ENCODE assay signal across 20 cellular contexts in the genomic region with DNA sequence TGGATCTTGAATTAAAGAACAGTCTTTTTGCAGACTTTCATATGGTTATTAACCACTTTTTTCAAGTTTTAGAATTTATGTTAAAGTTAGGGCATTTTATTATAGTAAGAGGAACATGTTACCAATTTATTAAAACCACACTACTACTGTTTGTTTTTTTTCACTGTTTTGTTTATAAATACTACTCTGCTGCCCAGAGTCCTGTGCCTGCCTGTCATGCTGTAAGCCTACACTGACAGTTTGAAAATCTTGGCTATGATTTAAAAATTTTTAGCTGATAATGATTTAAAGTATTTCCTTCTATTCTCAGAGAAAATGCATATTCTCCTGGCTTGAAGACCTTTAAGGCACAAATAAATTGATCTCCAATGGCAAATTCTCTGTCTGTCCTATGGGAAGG.
DNase-seq lines count a peak whose midpoint lies in the region; ATAC-seq, FAIRE-seq and TF ChIP-seq lines count a peak whose summit lies in the region.
"Had no signal": no experiment of that assay in that cellular context is flagged by ENCODE, and none has a peak within 500 bp of the region (broad histone marks: within the 10 kb centered on the region; RNA-seq: fewer than 3 reads in every experiment).

No MANE protein-coding gene starts in this region.

- intact Hi-C loops in HepG2 (cut with micrococcal nuclease; ENCODE audit: unreplicated experiment), result no loop called here
- intact Hi-C loops in right lobe of liver (cut with DNase I), result no loop called here
- intact Hi-C loops in left colon (cut with DNase I, micrococcal nuclease), result no loop called here
- intact Hi-C loops in ovary (cut with DNase I), result no loop called here
- intact Hi-C loops in activated CD4-positive, alpha-beta T cell treated with anti-CD3 and anti-CD28 coated beads for 36 hours (cut with DNase I, micrococcal nuclease), result no loop called here

- H3K4me3 ChIP-seq in liver (ENCODE audit: low read depth in 1 of 3, low read length in 3 of 3) (no peak overlapping the region), HepG2 (replicated peaks in 1 of 3; ENCODE audit: insufficient read depth in 1 of 3, low read depth in 2 of 3, low read length in 3 of 3) (no peak overlapping the region), right lobe of liver (no peak overlapping the region), ovary (no peak overlapping the region)
- H3K4me3 ChIP-seq: GM23338 had no signal

- no peak for TF ChIP-seq EP300 in HepG2 (IDR thresholded peaks at IDR 0.05; ENCODE audit: low read depth in 2 of 2, low read length in 2 of 2)
- TF ChIP-seq EP300 in HepG2 (CRISPR knock-in tag; IDR thresholded peaks at IDR 0.05; ENCODE audit: borderline replicate concordance), result no peak
- no peak for TF ChIP-seq EP300 in ovary (IDR thresholded peaks at IDR 0.05)

- in situ Hi-C loops in HepG2 (cut with HindIII; ENCODE audit: extremely low pct_ligation_motif_present, low pct_unique_long_range_greater_than_20kb), result no loop called here

- no peaks in the 10 kb centered on the region for H3K9me3 ChIP-seq in liver (ENCODE audit: control insufficient read depth in 4 of 4, low read length in 3 of 4)
- no peaks in the 10 kb centered on the region for H3K9me3 ChIP-seq in HepG2 (ENCODE audit: low read length)
- H3K9me3 ChIP-seq in right lobe of liver, result no peaks in the 10 kb centered on the region
- H3K9me3 ChIP-seq in ovary, result no peaks in the 10 kb centered on the region

- no peaks in the 10 kb centered on the region for H3K9me3 Mint-ChIP-seq in activated CD4-positive, alpha-beta T cell treated with anti-CD3 and anti-CD28 coated beads for 36 hours (ENCODE audit: low read depth)
- H3K9me3 Mint-ChIP-seq: GM23338, H9 had no signal

- no peak overlapping the region for H2AFZ ChIP-seq in HepG2 (ENCODE audit: low read length)
- H2AFZ ChIP-seq: GM23338 had no signal

- H3K4me1 Mint-ChIP-seq in activated CD4-positive, alpha-beta T cell treated with anti-CD3 and anti-CD28 coated beads for 36 hours, result no peaks in the 10 kb centered on the region
- H3K4me1 Mint-ChIP-seq: CD4-positive, alpha-beta memory T cell had no signal

- BruUV-seq in HepG2 (replicated peaks; lab: Mats Ljungman, UMichigan), result no TSS peak

- no peak for TF ChIP-seq RAD21 in liver (IDR thresholded peaks at IDR 0.05)
- no peak for TF ChIP-seq RAD21 in HepG2 (CRISPR knock-in tag; IDR thresholded peaks at IDR 0.05)

- H3K4me1 ChIP-seq in liver (ENCODE audit: control insufficient read depth in 4 of 4, insufficient read depth in 4 of 4, low read length in 3 of 4) (peaks cover 2 to 4% (median 3%) of the 10 kb centered on the region in 4 donors), HepG2 (ENCODE audit: insufficient read depth, low read length) (no peaks in the 10 kb centered on the region), right lobe of liver (peaks cover 0 to 48% (median 11%) of the 10 kb centered on the region in 4 donors), ovary (ENCODE audit: insufficient read depth) (no peaks in the 10 kb centered on the region)

- H3K4me3 Mint-ChIP-seq in activated CD4-positive, alpha-beta T cell treated with anti-CD3 and anti-CD28 coated beads for 36 hours, result no peak overlapping the region
- H3K4me3 Mint-ChIP-seq: CD4-positive, alpha-beta memory T cell; GM23338; H9 had no signal

- TF ChIP-seq POLR2A in HepG2 (IDR thresholded peaks at IDR 0.05; ENCODE audit: insufficient read depth in 1 of 2, low read depth in 2 of 2, low read length in 2 of 2), result no peak
- no peak for TF ChIP-seq POLR2A in right lobe of liver (IDR thresholded peaks at IDR 0.05)
- TF ChIP-seq POLR2A in ovary (IDR thresholded peaks at IDR 0.05), result no peak

- ATAC-seq in HepG2 (no peak), right lobe of liver (peak; percentile 28 to 53 (median 48)), left colon (no peak)
- ATAC-seq in activated CD4-positive, alpha-beta T cell treated with anti-CD3 and anti-CD28 coated beads for 36 hours, result no peak
- ATAC-seq: GM23338, HCT116 had no signal

- H3K27ac Mint-ChIP-seq in activated CD4-positive, alpha-beta T cell treated with anti-CD3 and anti-CD28 coated beads for 36 hours, result no peak overlapping the region
- H3K27ac Mint-ChIP-seq: CD4-positive, alpha-beta memory T cell; GM23338; H9 had no signal

- POLR2A ChIA-PET in HepG2 (lab: Yijun Ruan, JAX), result no interaction called here
- POLR2A ChIA-PET in activated CD4-positive, alpha-beta T cell treated with anti-CD3 and anti-CD28 coated beads for 36 hours (lab: Charles Lee), result no interaction called here

- H3K27ac ChIP-seq in liver (ENCODE audit: low read depth in 1 of 2, low read length in 2 of 2), result peak overlapping the region; percentile 7 to 47
- H3K27ac ChIP-seq in HepG2 (ENCODE audit: extremely low read length, insufficient read depth, low read length), result no peak overlapping the region
- peak overlapping the region; percentile 33 to 80 (median 69) for H3K27ac ChIP-seq in right lobe of liver
- H3K27ac ChIP-seq in ovary, result no peak overlapping the region

- H3K27me3 ChIP-seq in liver (ENCODE audit: control insufficient read depth in 4 of 4, insufficient read depth in 4 of 4, low read length in 3 of 4) (no peaks in the 10 kb centered on the region), HepG2 (ENCODE audit: control insufficient read depth in 1 of 2, insufficient read depth in 2 of 2, low read length in 2 of 2) (no peaks in the 10 kb centered on the region), right lobe of liver (no peaks in the 10 kb centered on the region), ovary (no peaks in the 10 kb centered on the region)

- TF ChIP-seq CTCF in liver (IDR thresholded peaks at IDR 0.05; ENCODE audit: low read depth, low read length, missing input control), result no peak
- no peak for TF ChIP-seq CTCF in HepG2 (CRISPR knock-in tag; IDR thresholded peaks at IDR 0.05)
- no peak for TF ChIP-seq CTCF in right lobe of liver (IDR thresholded peaks at IDR 0.05)
- no peak for TF ChIP-seq CTCF in ovary (IDR thresholded peaks at IDR 0.05)

- DNase-seq in HepG2 (ENCODE audit: low spot score) (no peak), fibroblast of gingiva (ENCODE audit: low read depth) (peak; percentile 42), right lobe of liver (no peak), left colon (no peak), ovary (no peak)
- no peak for DNase-seq in activated CD4-positive, alpha-beta T cell treated with anti-CD3 and anti-CD28 coated beads for 36 hours
- DNase-seq: 8988T; C1 segment of cervical spinal cord; Calu3; CD4-positive, alpha-beta memory T cell; COR-L47; DMS53; DMS79 treated with DMSO at 0.1 percent for 48 hours; GF-D8; H9 had no signal

- no peaks in the 10 kb centered on the region for H3K36me3 Mint-ChIP-seq in activated CD4-positive, alpha-beta T cell treated with anti-CD3 and anti-CD28 coated beads for 36 hours (ENCODE audit: low read depth)

- no peaks in the 10 kb centered on the region for H3K79me2 ChIP-seq in HepG2 (ENCODE audit: insufficient read depth, low read length)

- no peaks in the 10 kb centered on the region for H4K20me1 ChIP-seq in HepG2 (ENCODE audit: insufficient read depth, low read length)

- H3K9ac ChIP-seq in liver (ENCODE audit: low read depth in 1 of 2, low read length in 2 of 2) (peak overlapping the region in 1 of 2 donors; percentile 25), HepG2 (ENCODE audit: insufficient read depth, low read depth, low read length) (no peak overlapping the region)

- no peaks in the 10 kb centered on the region for H3K27me3 Mint-ChIP-seq in activated CD4-positive, alpha-beta T cell treated with anti-CD3 and anti-CD28 coated beads for 36 hours
- H3K27me3 Mint-ChIP-seq: CD4-positive, alpha-beta memory T cell had no signal

- no peak for FAIRE-seq in HepG2 (lab: Jason Lieb, UNC)
- FAIRE-seq: GM12891, GM18507 had no signal

- H3K4me2 ChIP-seq in HepG2 (ENCODE audit: low read depth, low read length), result no peak overlapping the region
- H3K4me2 ChIP-seq: GM23338 had no signal

- H3K36me3 ChIP-seq in liver (ENCODE audit: control insufficient read depth in 4 of 4, insufficient read depth in 3 of 4, low read depth in 1 of 4, low read length in 3 of 4) (no peaks in the 10 kb centered on the region), HepG2 (replicated peaks in 1 of 2; ENCODE audit: control insufficient read depth in 1 of 2, insufficient read depth in 2 of 2, low read length in 2 of 2) (no peaks in the 10 kb centered on the region), right lobe of liver (no peaks in the 10 kb centered on the region), ovary (no peaks in the 10 kb centered on the region)

- CTCF ChIA-PET in HepG2 (lab: Yijun Ruan, JAX; ENCODE audit: low intra/inter-chr PET ratio, low total read pairs), result no interaction called here
- CTCF ChIA-PET in activated CD4-positive, alpha-beta T cell treated with anti-CD3 and anti-CD28 coated beads for 36 hours (lab: Charles Lee), result interaction anchor here (1.7 kb wide), 1 partner anchor 16 kb away, joined by 6 read pairs; no protein-coding TSS in a partner anchor

TF ChIP-seq in liver, 16 proteins besides CTCF, POLR2A, EP300 and RAD21:
- TF ChIP-seq HNF4A (conservative IDR thresholded peaks at IDR 0.05), result peak in 1 of 2 donors; percentile 13
- TF ChIP-seq, protein P1, sequence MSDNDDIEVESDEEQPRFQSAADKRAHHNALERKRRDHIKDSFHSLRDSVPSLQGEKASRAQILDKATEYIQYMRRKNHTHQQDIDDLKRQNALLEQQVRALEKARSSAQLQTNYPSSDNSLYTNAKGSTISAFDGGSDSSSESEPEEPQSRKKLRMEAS (IDR thresholded peaks at IDR 0.05), result no peak

TF ChIP-seq in HepG2, 621 proteins besides CTCF, POLR2A, EP300 and RAD21:
- TF ChIP-seq ZNF383 (CRISPR knock-in tag; IDR thresholded peaks at IDR 0.05; ENCODE audit: borderline replicate concordance) (no peak), POLR2G (IDR thresholded peaks at IDR 0.05; ENCODE audit: low read depth, low read length) (no peak)

Comparison
In these comparisons a context has a peak if more than half of its experiments do, and no peak if none do; other contexts are left out.
1. H3K27ac ChIP-seq: peak in liver (2 of 2) and right lobe of liver (3 of 3); none in HepG2 (single experiment) and ovary (0 of 2).
2. ATAC-seq: peak in right lobe of liver (4 of 4); none in HepG2 (single experiment), left colon (single experiment) and activated CD4-positive, alpha-beta T cell treated with anti-CD3 and anti-CD28 coated beads for 36 hours (single experiment).